1 cellular context compared by ENCODE assay signal in the genomic region with DNA sequence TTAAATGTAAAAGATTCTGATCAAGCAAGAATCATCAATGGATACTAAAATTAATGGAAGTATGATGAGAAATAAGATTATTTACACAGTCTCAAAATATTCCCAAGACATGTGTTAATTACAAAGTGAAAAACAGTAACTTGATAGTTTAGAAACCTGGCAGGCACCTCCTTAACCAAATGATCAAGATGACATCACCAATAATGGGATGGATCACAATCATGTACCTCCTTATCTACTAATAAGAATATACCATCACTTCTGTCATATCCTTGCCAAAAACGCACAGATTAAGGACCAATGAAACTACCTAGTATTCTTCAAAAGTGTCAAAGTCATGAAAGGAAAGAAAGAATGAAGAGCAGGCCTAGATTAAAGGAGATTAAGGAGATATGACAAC.
TF ChIP-seq lines count a peak whose summit lies in the region.

No MANE protein-coding gene starts in this region.

TF ChIP-seq in WTC11, 78 proteins besides CTCF, POLR2A, EP300 and RAD21 (continued from another document):
- TF ChIP-seq ZNF425 (CRISPR knock-in tag; conservative IDR thresholded peaks at IDR 0.05) (no peak), ELF4 (CRISPR knock-in tag; IDR thresholded peaks at IDR 0.05; ENCODE audit: low read depth) (no peak), NR1H2 (CRISPR knock-in tag; IDR thresholded peaks at IDR 0.05) (no peak), ERG (CRISPR knock-in tag; IDR thresholded peaks at IDR 0.05) (no peak)
